Comparison of ENCODE assay signal across 8 cellular contexts in genomic region chr2:54724560-54725342, GRCh38. TPM values are rescaled to one million over a fixed set of nuclear protein-coding genes. Genes with fewer than 3 reads are reported as not detected.
A peak's percentile ranks its signal among the peaks of the same experiment; 100 is the strongest.
DNase-seq lines count a peak whose midpoint lies in the region; ATAC-seq and TF ChIP-seq lines count a peak whose summit lies in the region.

No MANE protein-coding gene starts in this region.

- CTCF ChIA-PET in activated CD8-positive, alpha-beta T cell treated with anti-CD3 and anti-CD28 coated beads for 36 hours (lab: Charles Lee), result interaction anchor here (0.9 to 3.3 kb wide), 5 partner anchors 8 to 115 kb away, joined by 3 to 17 read pairs (median 9); no protein-coding TSS in a partner anchor

- H3K27ac Mint-ChIP-seq in IgD-negative memory B cell (peak overlapping the region in 2 of 3 donors; percentile 64 to 72), neural progenitor cell (no peak overlapping the region)
- H3K27ac Mint-ChIP-seq in activated CD8-positive, alpha-beta T cell treated with anti-CD3 and anti-CD28 coated beads for 36 hours, result peak overlapping the region; percentile 18

- peak overlapping the region; percentile 99 for H3K4me2 ChIP-seq in neural progenitor cell

- H3K4me1 Mint-ChIP-seq in IgD-negative memory B cell (peaks cover 5 to 26% (median 8%) of the 10 kb centered on the region in 3 donors), neural progenitor cell (peaks cover 15% of the 10 kb centered on the region)
- H3K4me1 Mint-ChIP-seq in activated CD8-positive, alpha-beta T cell treated with anti-CD3 and anti-CD28 coated beads for 36 hours (ENCODE audit: low read depth), result peaks cover 15% of the 10 kb centered on the region

- H3K36me3 Mint-ChIP-seq in IgD-negative memory B cell (peaks cover 4% of the 10 kb centered on the region), neural progenitor cell (no peaks in the 10 kb centered on the region)
- H3K36me3 Mint-ChIP-seq in activated CD8-positive, alpha-beta T cell treated with anti-CD3 and anti-CD28 coated beads for 36 hours (ENCODE audit: low read depth), result no peaks in the 10 kb centered on the region

- peak overlapping the region; percentile 96 to 99 (median 96) for H3K4me3 Mint-ChIP-seq in IgD-negative memory B cell
- peak overlapping the region; percentile 82 for H3K4me3 Mint-ChIP-seq in activated CD8-positive, alpha-beta T cell treated with anti-CD3 and anti-CD28 coated beads for 36 hours
- H3K4me3 Mint-ChIP-seq in neural progenitor cell, result peak overlapping the region; percentile 95

- H3K9ac ChIP-seq in neural progenitor cell, result no peak overlapping the region

- peaks cover 5% of the 10 kb centered on the region for H4K20me1 ChIP-seq in neural progenitor cell (ENCODE audit: low read depth)

- H3K36me3 ChIP-seq in neural progenitor cell, result no peaks in the 10 kb centered on the region

- intact Hi-C loops in activated CD8-positive, alpha-beta T cell treated with anti-CD3 and anti-CD28 coated beads for 36 hours (cut with micrococcal nuclease), result loop anchor here (5.0 kb wide), 1 partner anchor 113 kb away; no protein-coding TSS in a partner anchor

- ATAC-seq in activated CD8-positive, alpha-beta T cell treated with anti-CD3 and anti-CD28 coated beads for 36 hours, result no peak
- ATAC-seq in HG02763 (IDR thresholded peaks at IDR 0.05; ENCODE audit: unreplicated experiment) (no peak), HG03045 (IDR thresholded peaks at IDR 0.05; ENCODE audit: unreplicated experiment) (no peak)

- H3K9me3 Mint-ChIP-seq in IgD-negative memory B cell (peaks cover 0 to 1% (median 0%) of the 10 kb centered on the region in 3 donors), neural progenitor cell (no peaks in the 10 kb centered on the region)
- H3K9me3 Mint-ChIP-seq in activated CD8-positive, alpha-beta T cell treated with anti-CD3 and anti-CD28 coated beads for 36 hours, result no peaks in the 10 kb centered on the region

- H3K27me3 ChIP-seq in neural progenitor cell, result peaks cover 82% of the 10 kb centered on the region

- H3K27ac ChIP-seq in neural progenitor cell, result no peak overlapping the region

- DNase-seq in Daoy (ENCODE audit: low read depth), result peak; percentile 25
- DNase-seq in activated CD8-positive, alpha-beta T cell treated with anti-CD3 and anti-CD28 coated beads for 36 hours, result peak; percentile 45
- DNase-seq in fibroblast of mammary gland (ENCODE audit: low read depth), result no peak
- peak; percentile 80 for DNase-seq in neural progenitor cell (ENCODE audit: low spot score)
- no peak for DNase-seq in NCI-H2107 (lab: John Stamatoyannopoulos, UW)

- H3F3A ChIP-seq in neural progenitor cell (ENCODE audit: low read depth), result peaks cover 13% of the 10 kb centered on the region

- H3K27me3 Mint-ChIP-seq in IgD-negative memory B cell, result no peaks in the 10 kb centered on the region
- peaks cover 34% of the 10 kb centered on the region for H3K27me3 Mint-ChIP-seq in activated CD8-positive, alpha-beta T cell treated with anti-CD3 and anti-CD28 coated beads for 36 hours
- peaks cover 30% of the 10 kb centered on the region for H3K27me3 Mint-ChIP-seq in neural progenitor cell (ENCODE audit: insufficient read depth, low read depth)

- H3K4me3 ChIP-seq in fibroblast of mammary gland (ENCODE audit: control insufficient read depth, low read depth, low read length) (peak overlapping the region; percentile 83), neural progenitor cell (peak overlapping the region; percentile 69)

- no peak for TF ChIP-seq CTCF in activated CD8-positive, alpha-beta T cell treated with anti-CD3 and anti-CD28 coated beads for 36 hours (IDR thresholded peaks at IDR 0.05)
- no peak for TF ChIP-seq CTCF in fibroblast of mammary gland (conservative IDR thresholded peaks at IDR 0.05; ENCODE audit: control insufficient read depth, insufficient read depth, low read depth, low read length)
- TF ChIP-seq CTCF in neural progenitor cell (IDR thresholded peaks at IDR 0.05), result no peak

- H3K4me1 ChIP-seq in neural progenitor cell, result no peaks in the 10 kb centered on the region

- peak overlapping the region; percentile 84 for H2AFZ ChIP-seq in neural progenitor cell (replicated peaks)

- no peaks in the 10 kb centered on the region for H3K9me3 ChIP-seq in neural progenitor cell (ENCODE audit: low read depth)

- H3K79me2 ChIP-seq in neural progenitor cell (ENCODE audit: low read depth), result no peaks in the 10 kb centered on the region

- POLR2A ChIA-PET in activated CD8-positive, alpha-beta T cell treated with anti-CD3 and anti-CD28 coated beads for 36 hours (lab: Charles Lee), result interaction anchor here (2.0 kb wide), 1 partner anchor 18 kb away, joined by 8 read pairs; no protein-coding TSS in a partner anchor

RNA-seq across cellular contexts. Expression of gene EML6, which starts 1.3 kb away (rescaled TPM):
- 1.0 and 2.1 TPM in 2 replicates for total RNA-seq in Daoy (2014; rRNA removed; shearing (Covaris generic))
- 3.8 TPM for polyA plus RNA-seq in IgD-negative memory B cell
- 1 to 10 TPM; 1.2 to 1.7 TPM for total RNA-seq in activated CD8-positive, alpha-beta T cell treated with anti-CD3 and anti-CD28 coated beads for 36 hours
- total RNA-seq in neural progenitor cell (ENCODE audit: low replicate concordance), result 0.39 and 1.6 TPM in 2 replicates

Comparison
In these comparisons a context has a peak if more than half of its experiments do, and no peak if none do; other contexts are left out.
1. DNase-seq: peak in Daoy (single experiment), activated CD8-positive, alpha-beta T cell treated with anti-CD3 and anti-CD28 coated beads for 36 hours (single experiment) and neural progenitor cell (single experiment); none in fibroblast of mammary gland (single experiment) and NCI-H2107 (single experiment).
2. Peak in every context shown above with its lines, with median percentiles within 50 percentile points of each other: H3K4me3 Mint-ChIP-seq.